Comparison of ENCODE assay signal across 12 cellular contexts in genomic region chr4:174857253-174857800, GRCh38. TPM values are rescaled to one million over a fixed set of nuclear protein-coding genes. Genes with fewer than 3 reads are reported as not detected.
"Had no signal": no experiment of that assay in that cellular context is flagged by ENCODE, and none has a peak within 500 bp of the region (broad histone marks: within the 10 kb centered on the region; RNA-seq: fewer than 3 reads in every experiment).

No MANE protein-coding gene starts in this region.

RNA-seq across cellular contexts. Expression of gene GLRA3, which starts 28.3 kb away (rescaled TPM):
- total RNA-seq: activated CD4-positive, alpha-beta T cell treated with anti-CD3 and anti-CD28 coated beads for 36 hours; activated CD4-positive, alpha-beta T cell treated with anti-CD3 and anti-CD28 coated beads, Interleukin-2, amount 10 ng/mL, durations not matched to agents 7 days and 5 days; activated CD8-positive, alpha-beta T cell treated with anti-CD3 and anti-CD28 coated beads, Interleukin-2, amount 10 ng/mL, durations not matched to agents 7 days and 5 days; activated naive CD8-positive, alpha-beta T cell treated with anti-CD3 and anti-CD28 coated beads, Interleukin-2, amount 10 ng/mL, durations not matched to agents 7 days and 5 days; activated T-helper 2 cell treated with anti-CD3 and anti-CD28 coated beads, Interferon-gamma antibody, Interleukin-2, Interleukin-4, amounts not matched to agents 10 μg/mL and 5 μg/mL and 100 μg/mL, durations not matched to agents 14 hours and 24 hours and 36 hours; ascending aorta; cardiac muscle cell; chondrocyte; colonic mucosa; M059J; PC-3; SJSA1 had no signal
